14 cellular contexts compared by ENCODE assay signal in genomic region chr1:20685099-20685662, GRCh38. TPM values are rescaled to one million over a fixed set of nuclear protein-coding genes. Genes with fewer than 3 reads are reported as not detected.
DNase-seq lines count a peak whose midpoint lies in the region; ATAC-seq lines count a peak whose summit lies in the region.
"Had no signal": no experiment of that assay in that cellular context is flagged by ENCODE, and none has a peak within 500 bp of the region (broad histone marks: within the 10 kb centered on the region; RNA-seq: fewer than 3 reads in every experiment).

No MANE protein-coding gene starts in this region.

- no peaks in the 10 kb centered on the region for H4K20me1 ChIP-seq in BLaER1

- no peaks in the 10 kb centered on the region for H3K9me3 ChIP-seq in BLaER1

- H3K4me2 ChIP-seq in BLaER1: peak overlapping the region; percentile 36

- DNase-seq in left ventricle myocardium superior: peak; percentile 63
- peak in 7 of 10 donors; percentile 27 to 91 (median 58) for DNase-seq in posterior cingulate gyrus
- DNase-seq in NOMO-1 treated with dmso at 0.1 percent for 144 hours (lab: John Stamatoyannopoulos, UW; ENCODE audit: unreplicated experiment): no peak
- no peak for DNase-seq in NCI-H1436 (lab: John Stamatoyannopoulos, UW)
- DNase-seq: brain microvascular endothelial cell, IMR-90, NCI-H1105, NCI-H446 had no signal

- H3K27ac ChIP-seq in BLaER1 (peak overlapping the region; percentile 45), cingulate gyrus (ENCODE audit: low read depth, low read length) (peak overlapping the region; percentile 79)
- H3K27ac ChIP-seq: brain microvascular endothelial cell had no signal

- peaks cover 61% of the 10 kb centered on the region for H3K4me1 ChIP-seq in BLaER1

- ATAC-seq in left ventricle myocardium superior (peak; percentile 82), GM18870 (IDR thresholded peaks at IDR 0.05; ENCODE audit: unreplicated experiment) (no peak), GM19328 (IDR thresholded peaks at IDR 0.05; ENCODE audit: unreplicated experiment) (no peak)
- ATAC-seq: Panc1 had no signal

- no peaks in the 10 kb centered on the region for H3K27me3 ChIP-seq in BLaER1
- H3K27me3 ChIP-seq: brain microvascular endothelial cell had no signal

- H3K4me3 ChIP-seq in BLaER1: no peak overlapping the region

- H3K9ac ChIP-seq in BLaER1: no peak overlapping the region

- intact Hi-C loops in left ventricle myocardium superior (cut with micrococcal nuclease): no loop called here
- intact Hi-C loops in posterior cingulate gyrus (cut with DNase I): no loop called here

- H3K36me3 ChIP-seq in BLaER1: no peaks in the 10 kb centered on the region
- H3K36me3 ChIP-seq: brain microvascular endothelial cell had no signal

RNA-seq across cellular contexts. Expression of gene DDOST, which starts 24.0 kb away (rescaled TPM):
- 135 TPM for total RNA-seq in left ventricle myocardium superior

RNA-seq across cellular contexts. Expression of gene KIF17, which starts 32.6 kb away (rescaled TPM):
- total RNA-seq in left ventricle myocardium superior: 3.5 TPM

RNA-seq across cellular contexts. Expression of gene SH2D5, which starts 47.3 kb away (rescaled TPM):
- total RNA-seq in left ventricle myocardium superior: not detected
- total RNA-seq: subcutaneous adipose tissue had no signal

RNA-seq across cellular contexts. Expression of gene PINK1, which starts 51.9 kb away (rescaled TPM):
- 261 TPM for total RNA-seq in left ventricle myocardium superior

Comparison
In these comparisons a context has a peak if more than half of its experiments do, and no peak if none do; other contexts are left out.
1. DNase-seq: peak in left ventricle myocardium superior (single experiment) and posterior cingulate gyrus (7 of 10); none in NOMO-1 treated with dmso at 0.1 percent for 144 hours (single experiment) and NCI-H1436 (single experiment).